ENCODE assay signal across 9 cellular contexts in the genomic region with DNA sequence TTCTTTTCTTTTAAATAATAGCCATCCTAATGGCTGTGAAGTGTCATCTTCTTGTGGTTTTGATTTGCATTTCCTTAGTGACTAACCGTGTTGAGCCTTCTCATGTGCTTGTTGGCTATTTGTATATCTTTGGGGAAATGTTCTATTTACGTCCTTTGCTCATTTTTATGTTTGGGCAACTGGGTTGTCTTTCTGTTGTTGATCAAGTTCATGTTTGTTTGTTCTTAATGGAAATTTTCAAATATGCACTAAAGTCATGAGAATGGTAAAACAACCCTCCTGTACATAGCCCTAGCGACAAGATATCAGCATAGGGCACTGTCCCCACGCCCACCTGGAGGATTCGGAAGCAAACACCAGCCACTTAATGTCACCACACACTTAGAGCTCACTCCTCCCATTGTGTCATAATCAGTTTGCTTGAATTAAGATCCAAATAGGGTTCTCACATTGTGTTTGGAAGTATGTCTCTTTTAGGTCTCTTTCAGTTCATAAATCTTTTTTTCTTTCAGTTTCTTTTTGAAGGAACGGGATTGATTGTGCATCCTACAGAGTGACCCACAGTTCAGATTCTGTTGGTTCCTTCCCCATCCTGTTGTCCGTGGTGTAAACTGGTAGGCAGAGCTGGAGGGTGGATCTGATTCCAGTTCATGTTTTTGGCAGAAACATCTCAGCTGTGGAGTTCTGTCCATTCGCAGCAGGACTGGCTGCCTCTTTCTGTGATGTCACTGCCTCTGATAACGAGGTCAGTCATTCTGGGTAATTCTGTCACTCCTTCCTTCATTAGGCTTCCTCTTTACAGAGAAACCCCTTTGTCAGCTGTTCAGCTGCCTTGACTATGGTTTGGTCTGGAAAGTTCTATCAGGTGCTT. TPM values are rescaled to one million over a fixed set of nuclear protein-coding genes. Genes with fewer than 3 reads are reported as not detected.
DNase-seq lines count a peak whose midpoint lies in the region; ATAC-seq and TF ChIP-seq lines count a peak whose summit lies in the region.
"Had no signal": no experiment of that assay in that cellular context is flagged by ENCODE, and none has a peak within 500 bp of the region (broad histone marks: within the 10 kb centered on the region; RNA-seq: fewer than 3 reads in every experiment).

No MANE protein-coding gene starts in this region.

- H3K9me3 ChIP-seq in HAP-1 (no peaks in the 10 kb centered on the region), mammary epithelial cell (replicated peaks; ENCODE audit: insufficient read depth, low read length) (no peaks in the 10 kb centered on the region)
- H3K9me3 ChIP-seq: SJCRH30 had no signal

- peak overlapping the region; percentile 58 for H3K27ac Mint-ChIP-seq in nephron progenitor cell

- H4K20me1 ChIP-seq in mammary epithelial cell (ENCODE audit: insufficient read depth, low read length) = no peaks in the 10 kb centered on the region

- DNase-seq in GM12864 (ENCODE audit: low read depth) = peak; percentile 42
- no peak for DNase-seq in nephron progenitor cell
- DNase-seq in HAP-1 (ENCODE audit: low spot score in 2 of 2) = no peak
- no peak for DNase-seq in mammary epithelial cell
- DNase-seq in hippocampal formation (lab: John Stamatoyannopoulos, UW) = no peak
- DNase-seq: SJCRH30 had no signal

- dilution Hi-C loops in mammary epithelial cell (cut with HindIII; ENCODE audit: low sequenced_read_pairs) = no loop called here

- no peak for TF ChIP-seq CTCF in GM12864 (IDR thresholded peaks at IDR 0.05; ENCODE audit: low read depth, low read length, missing control alignments)
- TF ChIP-seq CTCF in nephron progenitor cell (IDR thresholded peaks at IDR 0.05) = no peak
- TF ChIP-seq CTCF in mammary epithelial cell (conservative IDR thresholded peaks at IDR 0.05 in 1 of 2, IDR thresholded peaks at IDR 0.05 in 1 of 2; ENCODE audit: extremely low read depth in 1 of 2, insufficient read depth in 1 of 2, low read depth in 1 of 2, low read length in 2 of 2) = no peak

- peak overlapping the region; percentile 41 for H3K4me3 ChIP-seq in GM12864 (ENCODE audit: low read depth, low read length)
- H3K4me3 ChIP-seq in HAP-1 = no peak overlapping the region
- H3K4me3 ChIP-seq in mammary epithelial cell (replicated peaks in 1 of 3; ENCODE audit: insufficient read depth in 1 of 3, low read depth in 2 of 3, low read length in 3 of 3) = no peak overlapping the region
- H3K4me3 ChIP-seq: SJCRH30 had no signal

- H3K79me2 ChIP-seq in mammary epithelial cell (ENCODE audit: insufficient read depth, low read length) = no peaks in the 10 kb centered on the region

- WGBS in mammary epithelial cell (ENCODE audit: low coverage, missing lambda C conversion rate) = 86% methylated on average over 9 of the region's 9 CpGs

- no peak overlapping the region for H2AFZ ChIP-seq in mammary epithelial cell (ENCODE audit: low read depth, low read length)

- in situ Hi-C loops in HAP-1 (cut with MboI; ENCODE audit: low sequenced_read_pairs) (no loop called here), mammary epithelial cell (cut with MboI; ENCODE audit: low sequenced_read_pairs in 2 of 2) (no loop called here)

- no peaks in the 10 kb centered on the region for H3K27me3 Mint-ChIP-seq in nephron progenitor cell (ENCODE audit: low read depth, poor library complexity)

- H3K27me3 ChIP-seq in HAP-1 (ENCODE audit: low read depth) = no peaks in the 10 kb centered on the region
- H3K27me3 ChIP-seq in mammary epithelial cell (ENCODE audit: insufficient read depth, low read length) = no peaks in the 10 kb centered on the region
- H3K27me3 ChIP-seq: SJCRH30 had no signal

- BruUV-seq in mammary epithelial cell (replicated peaks; lab: Mats Ljungman, UMichigan) = no TSS peak

- H3K27ac ChIP-seq in cingulate gyrus (ENCODE audit: low read depth, low read length) (peak overlapping the region; percentile 11), mammary epithelial cell (ENCODE audit: insufficient read depth, low read depth, low read length) (no peak overlapping the region)
- H3K27ac ChIP-seq: SJCRH30 had no signal

- H3K9ac ChIP-seq in mammary epithelial cell (ENCODE audit: insufficient read depth, low read length) = no peak overlapping the region

- peaks cover 44% of the 10 kb centered on the region for H3K36me3 ChIP-seq in HAP-1 (replicated peaks)
- H3K36me3 ChIP-seq in mammary epithelial cell (ENCODE audit: insufficient read depth, low read length) = peaks cover 2% of the 10 kb centered on the region

- no peaks in the 10 kb centered on the region for H3K9me3 Mint-ChIP-seq in nephron progenitor cell

- peak; percentile 47 for ATAC-seq in HG03175 (IDR thresholded peaks at IDR 0.05; ENCODE audit: unreplicated experiment)
- no peak for ATAC-seq in HG03280 (IDR thresholded peaks at IDR 0.05; ENCODE audit: unreplicated experiment)

- no peaks in the 10 kb centered on the region for H3K4me1 ChIP-seq in HAP-1
- peaks cover 11% of the 10 kb centered on the region for H3K4me1 ChIP-seq in mammary epithelial cell (ENCODE audit: insufficient read depth, low read length)

- CTCF ChIA-PET in mammary epithelial cell (lab: Charles Lee; ENCODE audit: low non-redundant PET) = no interaction called here

- peaks cover 67% of the 10 kb centered on the region for H3K36me3 Mint-ChIP-seq in nephron progenitor cell (ENCODE audit: low read depth)

- no peak overlapping the region for H3K4me3 Mint-ChIP-seq in nephron progenitor cell

- peaks cover 39% of the 10 kb centered on the region for H3K4me1 Mint-ChIP-seq in nephron progenitor cell

- H3K4me2 ChIP-seq in mammary epithelial cell (ENCODE audit: insufficient read depth, low read depth, low read length) = no peak overlapping the region

- intact Hi-C loops in mammary epithelial cell (cut with micrococcal nuclease) = no loop called here

RNA-seq across cellular contexts. Expression of a gene that starts 26.4 kb away (rescaled TPM):
- 1 to 10 TPM; 1.2 to 1.8 TPM for total RNA-seq in mammary epithelial cell
- polyA plus RNA-seq in mammary epithelial cell = 0.40 TPM
- not detected for polyA minus RNA-seq in mammary epithelial cell
